In the genomic region with DNA sequence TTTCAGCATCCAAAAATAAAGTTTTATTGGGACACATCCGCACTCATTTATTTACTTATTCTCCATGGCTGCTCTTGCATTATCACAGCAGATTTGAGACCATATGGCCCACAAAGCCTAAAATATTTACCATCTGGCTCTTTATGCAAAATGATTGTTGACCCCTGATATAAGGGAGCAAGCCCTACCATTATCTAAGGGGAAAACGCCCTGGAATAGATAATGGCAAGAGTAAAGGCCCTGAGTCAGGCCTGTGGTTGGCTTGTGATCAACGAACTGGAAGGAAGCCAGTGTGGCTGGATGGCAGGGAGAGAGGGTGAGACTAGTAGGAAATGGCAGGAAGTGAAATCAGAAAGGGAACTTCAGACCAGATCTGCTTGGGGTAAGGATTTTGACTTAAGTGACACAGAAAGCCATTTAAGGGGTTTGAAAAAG, we compare ENCODE assay signal across 10 cellular contexts. TPM values are rescaled to one million over a fixed set of nuclear protein-coding genes. Genes with fewer than 3 reads are reported as not detected.
DNase-seq lines count a peak whose midpoint lies in the region; ATAC-seq and TF ChIP-seq lines count a peak whose summit lies in the region.
"Had no signal": no experiment of that assay in that cellular context is flagged by ENCODE, and none has a peak within 500 bp of the region (broad histone marks: within the 10 kb centered on the region; RNA-seq: fewer than 3 reads in every experiment).

No MANE protein-coding gene starts in this region.

- intact Hi-C loops in MCF 10A (cut with micrococcal nuclease) = no loop called here
- intact Hi-C loops in breast epithelium (cut with DNase I; ENCODE audit: low total_unique reads) = no loop called here

- H3K36me3 Mint-ChIP-seq in MCF 10A (ENCODE audit: insufficient read depth, unreplicated experiment) = no peaks in the 10 kb centered on the region
- H3K36me3 Mint-ChIP-seq: activated naive CD4-positive, alpha-beta T cell treated with anti-CD3 and anti-CD28 coated beads, Interleukin-2, amount 50 U/mL, for 24 hours had no signal

- no TSS peak for BruUV-seq in MCF 10A (replicated peaks; lab: Mats Ljungman, UMichigan)

- peaks cover 6% of the 10 kb centered on the region for H3K4me1 Mint-ChIP-seq in MCF 10A (ENCODE audit: insufficient read depth, unreplicated experiment)
- H3K4me1 Mint-ChIP-seq: activated naive CD4-positive, alpha-beta T cell treated with anti-CD3 and anti-CD28 coated beads, Interleukin-2, amount 50 U/mL, for 24 hours; neural crest cell had no signal

- no peaks in the 10 kb centered on the region for H3K9me3 Mint-ChIP-seq in MCF 10A (ENCODE audit: unreplicated experiment)
- H3K9me3 Mint-ChIP-seq: activated naive CD4-positive, alpha-beta T cell treated with anti-CD3 and anti-CD28 coated beads, Interleukin-2, amount 50 U/mL, for 24 hours; neural crest cell had no signal

- TF ChIP-seq CTCF in MCF 10A (IDR thresholded peaks at IDR 0.05; ENCODE audit: unreplicated experiment) (no peak), breast epithelium (IDR thresholded peaks at IDR 0.05) (no peak)

- no peak overlapping the region for H3K4me3 Mint-ChIP-seq in MCF 10A (ENCODE audit: unreplicated experiment)
- H3K4me3 Mint-ChIP-seq: activated naive CD4-positive, alpha-beta T cell treated with anti-CD3 and anti-CD28 coated beads, Interleukin-2, amount 50 U/mL, for 24 hours; neural crest cell had no signal

- no peak for TF ChIP-seq POLR2A in breast epithelium (IDR thresholded peaks at IDR 0.05)

- H3K27me3 Mint-ChIP-seq in MCF 10A (ENCODE audit: insufficient read depth, unreplicated experiment) = peaks cover 11% of the 10 kb centered on the region
- H3K27me3 Mint-ChIP-seq: activated naive CD4-positive, alpha-beta T cell treated with anti-CD3 and anti-CD28 coated beads, Interleukin-2, amount 50 U/mL, for 24 hours had no signal

- POLR2A ChIA-PET in MCF 10A (lab: Yijun Ruan, JAX) = interaction anchor here (0.7 to 1.9 kb wide), 5 partner anchors 24 to 219 kb away, joined by 3 to 5 read pairs (median 4); no protein-coding TSS in a partner anchor

- H3K4me1 ChIP-seq in breast epithelium = no peaks in the 10 kb centered on the region

- H3K27ac Mint-ChIP-seq in MCF 10A (ENCODE audit: low read depth, unreplicated experiment) = no peak overlapping the region
- H3K27ac Mint-ChIP-seq: activated naive CD4-positive, alpha-beta T cell treated with anti-CD3 and anti-CD28 coated beads, Interleukin-2, amount 50 U/mL, for 24 hours had no signal

- no peak for ATAC-seq in GM19328 (IDR thresholded peaks at IDR 0.05; ENCODE audit: unreplicated experiment)

- CTCF ChIA-PET in MCF 10A (lab: Yijun Ruan, JAX) = interaction anchor here (0.6 to 6.3 kb wide), 5 partner anchors 27 to 241 kb away, joined by 3 to 184 read pairs (median 3); no protein-coding TSS in a partner anchor

- DNase-seq in MCF 10A (ENCODE audit: unreplicated experiment) (peak; percentile 70), breast epithelium (ENCODE audit: low spot score in 2 of 2) (no peak), RPMI8226 (peak; percentile 72), glomerular visceral epithelial cell (ENCODE audit: extremely low spot score) (peak; percentile 81), ureter (ENCODE audit: low spot score) (peak; percentile 49), superior temporal gyrus (ENCODE audit: extremely low spot score) (no peak), GOT3 (lab: John Stamatoyannopoulos, UW) (no peak)

- no peaks in the 10 kb centered on the region for H3K27me3 ChIP-seq in breast epithelium

- H3K27ac ChIP-seq in breast epithelium = no peak overlapping the region

- H3K4me3 ChIP-seq in breast epithelium = no peak overlapping the region

- no peaks in the 10 kb centered on the region for H3K36me3 ChIP-seq in breast epithelium

- no peaks in the 10 kb centered on the region for H3K9me3 ChIP-seq in breast epithelium

RNA-seq across cellular contexts. Expression of a gene that starts 24.6 kb away (rescaled TPM):
- total RNA-seq in MCF 10A (2022) = 13.6 and 21.6 TPM in 2 replicates
- total RNA-seq in breast epithelium = 10 to 100 TPM; 28.5 to 73.9 (median 36.4) TPM
- total RNA-seq in ureter = 43.5 TPM

RNA-seq across cellular contexts. Expression of a gene that starts 34.2 kb away (rescaled TPM):
- total RNA-seq in MCF 10A (2022) (not detected in 2 replicates), breast epithelium (under 1 TPM in 1 of 3 donors, not detected in 2; 0.33 TPM), ureter (0.18 TPM)

Comparison
In these comparisons a context has a peak if more than half of its experiments do, and no peak if none do; other contexts are left out.
1. DNase-seq: peak in MCF 10A (single experiment), RPMI8226 (single experiment), glomerular visceral epithelial cell (single experiment) and ureter (single experiment); none in breast epithelium (0 of 2), superior temporal gyrus (single experiment) and GOT3 (single experiment).